In the genomic region with DNA sequence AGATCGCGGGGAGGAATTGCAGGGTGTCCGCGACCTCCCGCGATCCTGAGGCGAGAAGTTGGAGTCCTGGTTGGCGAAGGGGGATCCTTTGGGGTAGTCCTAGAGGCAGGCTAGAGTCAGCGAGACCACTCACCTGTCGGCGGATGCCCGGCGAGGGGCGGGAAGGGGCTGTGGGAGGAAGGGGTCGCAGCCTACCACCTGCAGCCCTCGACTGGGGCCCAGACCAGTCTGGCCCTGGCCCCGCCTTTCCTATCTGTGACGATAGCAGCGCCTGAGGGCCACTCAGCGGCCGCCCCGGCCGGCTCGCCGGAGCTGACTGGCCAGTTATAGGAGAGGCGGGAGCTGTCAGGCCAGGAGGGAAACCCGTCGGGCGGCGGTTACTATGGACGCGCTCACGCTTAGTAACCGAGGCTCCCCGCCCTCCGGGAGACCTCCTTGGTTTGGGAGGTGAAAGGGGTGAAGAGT, we compare ENCODE assay signal across 8 cellular contexts. TPM values are rescaled to one million over a fixed set of nuclear protein-coding genes. Genes with fewer than 3 reads are reported as not detected.
DNase-seq lines count a peak whose midpoint lies in the region; ATAC-seq and TF ChIP-seq lines count a peak whose summit lies in the region.

A gene (minus strand): TSS at position 213 of the 465 bp plus-strand sequence. CDS start 10,012 bp downstream, outside the sequence.

- no peak within 1 kb of the TSS for H3K9ac ChIP-seq in GM23248
- H3K9ac ChIP-seq in mucosa of rectum (ENCODE audit: low read depth in 1 of 2, low read length in 2 of 2), result peak within 1 kb of the TSS; percentile 36 to 68

- no peaks in the 10 kb centered on the region for H3K9me2 ChIP-seq in GM23248 (ENCODE audit: insufficient read depth)

- in situ Hi-C loops in GM23248 (cut with MboI), result no loop called here

- no peak for TF ChIP-seq CTCF in WERI-Rb-1 (IDR thresholded peaks at IDR 0.05; ENCODE audit: low read depth, low read length)
- no peak for TF ChIP-seq CTCF in testis (IDR thresholded peaks at IDR 0.05)

- H3K27ac ChIP-seq in GM23248 (no peak within 1 kb of the TSS), WERI-Rb-1 (no peak within 1 kb of the TSS), mucosa of rectum (ENCODE audit: low read depth in 2 of 2, low read length in 2 of 2) (no peak within 1 kb of the TSS), testis (no peak within 1 kb of the TSS)

- peaks cover 17% of the 10 kb centered on the region for H3K4me1 ChIP-seq in GM23248 (ENCODE audit: insufficient read depth)
- H3K4me1 ChIP-seq in mucosa of rectum (ENCODE audit: control insufficient read depth in 2 of 2, insufficient read depth in 2 of 2, low read length in 2 of 2), result peaks cover 3 to 14% of the 10 kb centered on the region in 2 donors
- H3K4me1 ChIP-seq in testis, result no peaks in the 10 kb centered on the region

- H3K4me3 ChIP-seq in GM23248 (peak within 1 kb of the TSS; percentile 56), WERI-Rb-1 (ENCODE audit: low read depth, low read length) (peak within 1 kb of the TSS; percentile 57), mucosa of rectum (ENCODE audit: low read length in 2 of 2) (peak within 1 kb of the TSS; percentile 68 to 71), testis (peak within 1 kb of the TSS; percentile 40 to 56)

- peak within 1 kb of the TSS; percentile 70 for H2AFZ ChIP-seq in GM23248

- H3F3A ChIP-seq in GM23248 (ENCODE audit: insufficient read depth), result peaks cover 10% of the 10 kb centered on the region; the same call in 1 of the 2 replicates

- no peak for TF ChIP-seq POLR2A in testis (IDR thresholded peaks at IDR 0.05)

- DNase-seq in 8988T (peak; percentile 67), GM23248 (peak; percentile 71), WERI-Rb-1 (peak; percentile 84), fibroblast of peridontal ligament (ENCODE audit: extremely low read depth) (peak; percentile 56), testis (peak; percentile 91)

- H3K27me3 ChIP-seq in GM23248 (replicated peaks; ENCODE audit: insufficient read depth) (peaks cover 10% of the 10 kb centered on the region; the same call in 1 of the 2 replicates), WERI-Rb-1 (ENCODE audit: insufficient read depth, low read depth, severe bottlenecking) (peaks cover 33% of the 10 kb centered on the region), mucosa of rectum (ENCODE audit: control insufficient read depth in 2 of 2, insufficient read depth in 2 of 2, low read length in 2 of 2) (no peaks in the 10 kb centered on the region), testis (no peaks in the 10 kb centered on the region)

- no peaks in the 10 kb centered on the region for H4K20me1 ChIP-seq in GM23248 (ENCODE audit: insufficient read depth)

- intact Hi-C loops in testis (cut with DNase I; ENCODE audit: low total_unique reads), result no loop called here

- H3K9me3 ChIP-seq in GM23248 (ENCODE audit: low read depth) (no peaks in the 10 kb centered on the region), WERI-Rb-1 (ENCODE audit: severe bottlenecking) (no peaks in the 10 kb centered on the region), mucosa of rectum (ENCODE audit: control insufficient read depth in 2 of 2, low read length in 2 of 2) (no peaks in the 10 kb centered on the region), testis (no peaks in the 10 kb centered on the region)

- H3K79me2 ChIP-seq in GM23248 (ENCODE audit: insufficient read depth), result no peaks in the 10 kb centered on the region

- ATAC-seq in HG02885 (IDR thresholded peaks at IDR 0.05; ENCODE audit: poor library complexity, unreplicated experiment) (no peak), HG02642 (IDR thresholded peaks at IDR 0.05; ENCODE audit: poor library complexity, unreplicated experiment) (no peak)

- H3K36me3 ChIP-seq in GM23248 (ENCODE audit: low read depth), result no peaks in the 10 kb centered on the region
- H3K36me3 ChIP-seq in WERI-Rb-1, result no peaks in the 10 kb centered on the region
- no peaks in the 10 kb centered on the region for H3K36me3 ChIP-seq in mucosa of rectum (ENCODE audit: control insufficient read depth in 2 of 2, insufficient read depth in 2 of 2, low read length in 2 of 2)
- H3K36me3 ChIP-seq in testis (ENCODE audit: low read depth, missing control alignments), result no peaks in the 10 kb centered on the region

- 9% methylated on average over 18 to 31 of the region's 36 CpGs for WGBS in GM23248 (ENCODE audit: low coverage in 1 of 2, low lambda C conversion rate in 2 of 2, missing lambda C conversion rate in 2 of 2), 2 experiments
- WGBS in testis, 2 donors, result 1 to 2% methylated on average over 29 to 32 of the region's 36 CpGs

- H3K4me2 ChIP-seq in GM23248 (ENCODE audit: unreplicated experiment), result peak within 1 kb of the TSS; percentile 47

RNA-seq across cellular contexts. Expression of the gene that starts here (rescaled TPM):
- total RNA-seq in GM23248 (2014; rRNA removed; shearing (Covaris generic)), result not detected in 2 replicates
- polyA plus RNA-seq in GM23248 (2016; fragmentation: Nextera tagmentation; extraction: Ambion mirVana) (not detected in 2 replicates), testis (ENCODE audit: insufficient read depth, low read depth, low replicate concordance) (106 TPM)
- total RNA-seq in testis, result 10 to 100 TPM; 30.7 to 52.0 TPM

Comparison
In these comparisons a context has a peak if more than half of its experiments do, and no peak if none do; other contexts are left out.
1. RNA of the gene that starts here (total RNA-seq): 30.7 to 52.0 TPM in testis; not detected in GM23248; every median in the first group is over 10 times any median in the second.
2. RNA of the gene that starts here (polyA plus RNA-seq): 106 TPM in testis (single experiment); not detected in GM23248; every median in the first group is over 10 times any median in the second.
3. Peak in DNase-seq, H3K4me3 ChIP-seq and H3K4me2 ChIP-seq in GM23248; RNA of the gene not detected or under 1 TPM.
4. Peak in every context shown above with its lines, with median percentiles within 50 percentile points of each other: DNase-seq and H3K4me3 ChIP-seq.